ENCODE assay signal across 8 cellular contexts in the genomic region with DNA sequence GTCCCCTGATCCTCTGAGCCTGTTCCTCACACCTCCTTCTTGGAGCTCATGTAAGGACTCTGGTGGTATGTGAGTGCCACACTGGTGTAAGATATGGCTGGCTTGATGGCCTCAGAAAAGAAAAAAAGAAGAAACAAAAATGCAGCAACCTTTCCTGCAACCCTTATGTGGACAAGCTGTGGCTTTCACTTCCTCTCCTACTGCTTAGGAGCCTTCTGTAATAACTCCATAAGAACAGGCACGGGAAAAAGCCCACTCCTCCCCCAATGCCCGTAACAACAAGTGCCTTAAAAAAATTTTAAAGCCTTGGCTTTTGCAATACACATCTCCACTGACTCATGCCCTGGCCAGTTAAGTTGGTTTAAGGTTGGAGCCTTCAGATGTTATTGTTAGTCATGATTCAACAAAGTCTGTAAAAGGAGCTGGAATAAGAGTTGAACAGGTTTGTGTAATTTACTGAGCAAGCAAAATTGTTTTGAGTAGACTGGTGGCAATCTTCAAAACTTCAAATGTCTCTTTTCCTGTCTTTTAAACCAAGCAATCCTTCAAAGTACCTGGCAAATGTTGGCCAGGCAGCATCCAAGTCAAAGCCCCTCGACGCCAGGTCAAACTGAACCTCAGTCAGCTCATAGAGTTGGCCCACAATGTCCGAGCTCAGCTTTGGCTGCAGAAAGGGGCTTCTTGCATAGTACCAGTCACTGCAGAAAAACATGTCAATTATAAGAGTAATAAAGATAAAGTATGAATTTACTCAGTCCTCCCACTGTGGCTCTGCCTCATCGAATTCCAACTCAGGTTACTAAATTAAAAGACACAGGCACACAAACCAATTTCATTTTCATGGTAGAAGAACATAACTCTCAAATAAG. TPM values are rescaled to one million over a fixed set of nuclear protein-coding genes. Genes with fewer than 3 reads are reported as not detected.
DNase-seq lines count a peak whose midpoint lies in the region; ATAC-seq and TF ChIP-seq lines count a peak whose summit lies in the region.

No MANE protein-coding gene starts in this region.

- no peaks in the 10 kb centered on the region for H3K27me3 Mint-ChIP-seq in T-helper 2 cell treated with Interferon-gamma antibody and Interleukin-4, amounts not matched to agents 5 μg/mL and 100 μg/mL, for 36 hours (ENCODE audit: low read depth)

- no peaks in the 10 kb centered on the region for H3K9me3 ChIP-seq in PC-3 (ENCODE audit: low read length)

- H3K4me1 ChIP-seq in PC-3 (ENCODE audit: insufficient read depth, low read length) = peaks cover 24% of the 10 kb centered on the region

- peak overlapping the region; percentile 76 for H3K4me2 ChIP-seq in PC-3 (ENCODE audit: low read length)

- no peak for TF ChIP-seq CTCF in PC-3 (conservative IDR thresholded peaks at IDR 0.05; ENCODE audit: low read depth, low read length)

- ATAC-seq in PC-3 (peak; percentile 98), GM21723 (IDR thresholded peaks at IDR 0.05; ENCODE audit: unreplicated experiment) (no peak)
- peak; percentile 84 for ATAC-seq in stimulated activated effector memory CD8-positive, alpha-beta T cell treated with anti-CD3 and anti-CD28 coated beads, Interleukin-12 subunit alpha, Interleukin-12 subunit beta, amount 100 ng/mL, for 72 hours

- no peaks in the 10 kb centered on the region for H3K27me3 ChIP-seq in PC-3 (ENCODE audit: low read length)

- POLR2A ChIA-PET in PC-3 (lab: Charles Lee; ENCODE audit: unreplicated experiment) = interaction anchor here (0.7 kb wide), 1 partner anchor 425 kb away, joined by 3 read pairs; no protein-coding TSS in a partner anchor

- no peaks in the 10 kb centered on the region for H3K9me2 ChIP-seq in PC-3 (replicated peaks; ENCODE audit: low read length)

- H3K4me3 Mint-ChIP-seq in T-helper 2 cell treated with Interferon-gamma antibody and Interleukin-4, amounts not matched to agents 5 μg/mL and 100 μg/mL, for 36 hours = peak overlapping the region; percentile 57
- peak overlapping the region; percentile 51 for H3K4me3 Mint-ChIP-seq in stimulated activated effector memory CD8-positive, alpha-beta T cell treated with anti-CD3 and anti-CD28 coated beads, Interleukin-12 subunit alpha, Interleukin-12 subunit beta, amount 100 ng/mL, for 72 hours

- DNase-seq in T-helper 2 cell treated with Interferon-gamma antibody and Interleukin-4, amounts not matched to agents 5 μg/mL and 100 μg/mL, for 36 hours (ENCODE audit: low spot score) = no peak
- DNase-seq in T-helper 2 cell (no peak), PC-3 (peak; percentile 94), fibroblast of gingiva (ENCODE audit: low read depth) (peak; percentile 82), DMS153 treated with DMSO at 0.1 percent for 48 hours (lab: John Stamatoyannopoulos, UW; ENCODE audit: unreplicated experiment) (no peak)
- no peak for DNase-seq in stimulated activated effector memory CD8-positive, alpha-beta T cell treated with anti-CD3 and anti-CD28 coated beads, Interleukin-12 subunit alpha, Interleukin-12 subunit beta, amount 100 ng/mL, for 72 hours (ENCODE audit: low spot score in 2 of 2)
- DNase-seq in stimulated activated CD4-positive, alpha-beta T cell treated with anti-CD3 and anti-CD28 coated beads, Interleukin-2, amount 100 ng/mL, for 24 hours = no peak

- CTCF ChIA-PET in PC-3 (lab: Charles Lee) = interaction anchor here (0.6 to 0.9 kb wide), 3 partner anchors 34 to 154 kb away, joined by 5 read pairs; no protein-coding TSS in a partner anchor

- H3K9ac ChIP-seq in PC-3 (ENCODE audit: low read length) = no peak overlapping the region

- intact Hi-C loops in PC-3 (cut with micrococcal nuclease) = loop anchor here (1.0 to 2.0 kb wide), 3 partner anchors 14 to 106 kb away; no protein-coding TSS in a partner anchor

- no peak overlapping the region; the same call in 1 of the 2 replicates for H2AFZ ChIP-seq in PC-3 (ENCODE audit: low read length)

- H3F3A ChIP-seq in PC-3 (ENCODE audit: low read length, unreplicated experiment) = peaks cover 7% of the 10 kb centered on the region

- peaks cover 9% of the 10 kb centered on the region; the same call in 1 of the 2 replicates for H3K36me3 ChIP-seq in PC-3 (ENCODE audit: low read depth, low read length)

- peak overlapping the region; percentile 30; the same call in 1 of the 2 replicates for H3K4me3 ChIP-seq in PC-3 (ENCODE audit: low read length)

- H3K4me1 Mint-ChIP-seq in T-helper 2 cell treated with Interferon-gamma antibody and Interleukin-4, amounts not matched to agents 5 μg/mL and 100 μg/mL, for 36 hours (ENCODE audit: low read depth) = peaks cover 56% of the 10 kb centered on the region
- peaks cover 92% of the 10 kb centered on the region for H3K4me1 Mint-ChIP-seq in stimulated activated effector memory CD8-positive, alpha-beta T cell treated with anti-CD3 and anti-CD28 coated beads, Interleukin-12 subunit alpha, Interleukin-12 subunit beta, amount 100 ng/mL, for 72 hours

- H3K27ac Mint-ChIP-seq in T-helper 2 cell treated with Interferon-gamma antibody and Interleukin-4, amounts not matched to agents 5 μg/mL and 100 μg/mL, for 36 hours = peak overlapping the region; percentile 65
- H3K27ac Mint-ChIP-seq in stimulated activated effector memory CD8-positive, alpha-beta T cell treated with anti-CD3 and anti-CD28 coated beads, Interleukin-12 subunit alpha, Interleukin-12 subunit beta, amount 100 ng/mL, for 72 hours = peak overlapping the region; percentile 83

- no peaks in the 10 kb centered on the region for H4K20me1 ChIP-seq in PC-3 (ENCODE audit: low read length)

- no peaks in the 10 kb centered on the region for H3K9me3 Mint-ChIP-seq in T-helper 2 cell treated with Interferon-gamma antibody and Interleukin-4, amounts not matched to agents 5 μg/mL and 100 μg/mL, for 36 hours
- H3K9me3 Mint-ChIP-seq in stimulated activated effector memory CD8-positive, alpha-beta T cell treated with anti-CD3 and anti-CD28 coated beads, Interleukin-12 subunit alpha, Interleukin-12 subunit beta, amount 100 ng/mL, for 72 hours = no peaks in the 10 kb centered on the region

- no peaks in the 10 kb centered on the region for H3K79me2 ChIP-seq in PC-3 (ENCODE audit: low read length)

- no TSS peak for BruUV-seq in PC-3 (replicated peaks; lab: Mats Ljungman, UMichigan)

- H3K36me3 Mint-ChIP-seq in T-helper 2 cell treated with Interferon-gamma antibody and Interleukin-4, amounts not matched to agents 5 μg/mL and 100 μg/mL, for 36 hours (ENCODE audit: low read depth) = peaks cover 77% of the 10 kb centered on the region
- peaks cover 83% of the 10 kb centered on the region for H3K36me3 Mint-ChIP-seq in stimulated activated effector memory CD8-positive, alpha-beta T cell treated with anti-CD3 and anti-CD28 coated beads, Interleukin-12 subunit alpha, Interleukin-12 subunit beta, amount 100 ng/mL, for 72 hours

- H3K27ac ChIP-seq in PC-3 (ENCODE audit: low read length) = peak overlapping the region; percentile 53

RNA-seq across cellular contexts. Expression of a gene that starts 22.9 kb away (rescaled TPM):
- 15.4 and 16.9 TPM in 2 replicates for total RNA-seq in PC-3 (2014; rRNA removed)

RNA-seq across cellular contexts. Expression of a gene that starts 29.5 kb away (rescaled TPM):
- total RNA-seq in PC-3 (2014; rRNA removed) = not detected in 2 replicates

RNA-seq across cellular contexts. Expression of a gene that starts 54.5 kb away (rescaled TPM):
- total RNA-seq in PC-3 (2014; rRNA removed) = not detected in 2 replicates

Comparison
In these comparisons a context has a peak if more than half of its experiments do, and no peak if none do; other contexts are left out.
1. DNase-seq: peak in PC-3 (single experiment) and fibroblast of gingiva (single experiment); none in T-helper 2 cell treated with Interferon-gamma antibody and Interleukin-4, amounts not matched to agents 5 μg/mL and 100 μg/mL, for 36 hours (single experiment), T-helper 2 cell (0 of 5), stimulated activated effector memory CD8-positive, alpha-beta T cell treated with anti-CD3 and anti-CD28 coated beads, Interleukin-12 subunit alpha, Interleukin-12 subunit beta, amount 100 ng/mL, for 72 hours (0 of 2), stimulated activated CD4-positive, alpha-beta T cell treated with anti-CD3 and anti-CD28 coated beads, Interleukin-2, amount 100 ng/mL, for 24 hours (0 of 2) and DMS153 treated with DMSO at 0.1 percent for 48 hours (single experiment).